ENCODE assay signal across 14 cellular contexts in genomic region chr14:102155150-102155549, GRCh38. TPM values are rescaled to one million over a fixed set of nuclear protein-coding genes. Genes with fewer than 3 reads are reported as not detected.
DNase-seq lines count a peak whose midpoint lies in the region; ATAC-seq and TF ChIP-seq lines count a peak whose summit lies in the region.
"Had no signal": no experiment of that assay in that cellular context is flagged by ENCODE, and none has a peak within 500 bp of the region (broad histone marks: within the 10 kb centered on the region; RNA-seq: fewer than 3 reads in every experiment).

No MANE protein-coding gene starts in this region.

- no peak overlapping the region for H3K4me3 ChIP-seq in choroid plexus epithelial cell (ENCODE audit: low read depth, low read length)
- H3K4me3 ChIP-seq: dorsolateral prefrontal cortex, SK-N-MC, skin epidermis had no signal

- POLR2A ChIA-PET in naive thymus-derived CD8-positive, alpha-beta T cell (lab: Charles Lee), result interaction anchor here (0.5 kb wide), 1 partner anchor 16 kb away, joined by 3 read pairs; no protein-coding TSS in a partner anchor

- peaks cover 0 to 60% (median 17%) of the 10 kb centered on the region in 3 donors for H3K36me3 Mint-ChIP-seq in naive thymus-derived CD8-positive, alpha-beta T cell

- no peaks in the 10 kb centered on the region for H3K27me3 Mint-ChIP-seq in naive thymus-derived CD8-positive, alpha-beta T cell
- H3K27me3 Mint-ChIP-seq: CD4-positive, alpha-beta T cell had no signal

- H3K4me1 Mint-ChIP-seq in naive thymus-derived CD8-positive, alpha-beta T cell, result peaks cover 29 to 74% (median 64%) of the 10 kb centered on the region in 4 donors

- peak overlapping the region in 6 of 10 donors; percentile 1 to 21 (median 12) for H3K27ac Mint-ChIP-seq in naive thymus-derived CD8-positive, alpha-beta T cell

- TF ChIP-seq CTCF in choroid plexus epithelial cell (conservative IDR thresholded peaks at IDR 0.05; ENCODE audit: low read depth, low read length), result no peak

- DNase-seq in Daoy (ENCODE audit: low read depth), result peak; percentile 38
- peak; percentile 27 for DNase-seq in M059J (ENCODE audit: low read depth)
- peak; percentile 55 for DNase-seq in choroid plexus epithelial cell (ENCODE audit: low read depth)
- DNase-seq in naive thymus-derived CD8-positive, alpha-beta T cell, result no peak
- no peak for DNase-seq in NCI-H2227 (lab: John Stamatoyannopoulos, UW; ENCODE audit: unreplicated experiment)
- DNase-seq: activated CD4-positive, CD25-positive, alpha-beta regulatory T cell; CD4-positive, alpha-beta T cell; dorsolateral prefrontal cortex; hippocampal formation had no signal

- ATAC-seq in naive thymus-derived CD8-positive, alpha-beta T cell, result no peak
- no peak for ATAC-seq in GM19351 (IDR thresholded peaks at IDR 0.05; ENCODE audit: unreplicated experiment)
- no peak for ATAC-seq in HG03378 (IDR thresholded peaks at IDR 0.05; ENCODE audit: unreplicated experiment)
- ATAC-seq in GM18861 (IDR thresholded peaks at IDR 0.05; ENCODE audit: unreplicated experiment), result no peak

- no peaks in the 10 kb centered on the region for H3K9me3 Mint-ChIP-seq in naive thymus-derived CD8-positive, alpha-beta T cell
- H3K9me3 Mint-ChIP-seq: CD4-positive, alpha-beta T cell had no signal

- H3K4me3 Mint-ChIP-seq in naive thymus-derived CD8-positive, alpha-beta T cell, result no peak overlapping the region
- H3K4me3 Mint-ChIP-seq: CD4-positive, alpha-beta T cell had no signal

RNA-seq across cellular contexts. Expression of gene WDR20, which starts 15.5 kb away (rescaled TPM):
- total RNA-seq in Daoy (2014; rRNA removed; shearing (Covaris generic)), result 10.2 and 12.2 TPM in 2 replicates
- 7.9 and 13.3 TPM in 2 replicates for total RNA-seq in M059J (2014; rRNA removed; shearing (Covaris generic))
- 10 to 100 TPM; 50.0 to 56.9 TPM for total RNA-seq in naive thymus-derived CD8-positive, alpha-beta T cell
- 10 to 100 TPM; 11.3 to 15.0 (median 12.9) TPM for polyA plus RNA-seq in naive thymus-derived CD8-positive, alpha-beta T cell

Comparison
In these comparisons a context has a peak if more than half of its experiments do, and no peak if none do; other contexts are left out.
1. DNase-seq: peak in Daoy (single experiment), M059J (single experiment) and choroid plexus epithelial cell (single experiment); none in naive thymus-derived CD8-positive, alpha-beta T cell (0 of 10) and NCI-H2227 (single experiment).